Comparison of ENCODE assay signal across 16 cellular contexts in genomic region chr6:45116714-45117410, GRCh38.
DNase-seq lines count a peak whose midpoint lies in the region; ATAC-seq, FAIRE-seq and TF ChIP-seq lines count a peak whose summit lies in the region.
"Had no signal": no experiment of that assay in that cellular context is flagged by ENCODE, and none has a peak within 500 bp of the region (broad histone marks: within the 10 kb centered on the region; RNA-seq: fewer than 3 reads in every experiment).

No MANE protein-coding gene starts in this region.

- H3K4me3 ChIP-seq in PC-3 (ENCODE audit: low read length) (no peak overlapping the region), bronchial epithelial cell (ENCODE audit: low read depth, low read length) (no peak overlapping the region)
- H3K4me3 ChIP-seq: hepatocyte had no signal

- no peak overlapping the region for H3K27ac ChIP-seq in PC-3 (ENCODE audit: low read length)
- H3K27ac ChIP-seq: hepatocyte had no signal

- CTCF ChIA-PET in activated CD4-positive, alpha-beta memory T cell treated with anti-CD3 and anti-CD28 coated beads, Interleukin-2, amount 10 ng/mL, durations not matched to agents 7 days and 5 days (lab: Charles Lee) = no interaction called here
- CTCF ChIA-PET in activated CD4-positive, alpha-beta memory T cell treated with anti-CD3 and anti-CD28 coated beads for 36 hours (lab: Charles Lee) = interaction anchor here (1.1 kb wide), 1 partner anchor 661 kb away, joined by 3 read pairs; no protein-coding TSS in a partner anchor
- CTCF ChIA-PET in PC-3 (lab: Charles Lee) = no interaction called here

- FAIRE-seq in bronchial epithelial cell (lab: Jason Lieb, UNC) = no peak
- FAIRE-seq: A204.1, G401.6, H1 had no signal

- DNase-seq in activated CD4-positive, alpha-beta memory T cell treated with anti-CD3 and anti-CD28 coated beads, Interleukin-2, amount 10 ng/mL, durations not matched to agents 7 days and 5 days = no peak
- no peak for DNase-seq in activated CD4-positive, alpha-beta memory T cell treated with anti-CD3 and anti-CD28 coated beads for 36 hours
- peak; percentile 53 for DNase-seq in PC-3
- DNase-seq in bronchial epithelial cell (ENCODE audit: low read depth) = peak; percentile 22
- DNase-seq in osteocyte (ENCODE audit: extremely low spot score, unreplicated experiment) = no peak
- DNase-seq in NCI-H1694 treated with DMSO at 0.1 percent for 48 hours (lab: John Stamatoyannopoulos, UW) = no peak
- no peak for DNase-seq in NCI-H1417 (lab: John Stamatoyannopoulos, UW)
- DNase-seq: activated CD4-positive, alpha-beta T cell treated with anti-CD3 and anti-CD28 coated beads, Interleukin-2, amount 10 ng/mL, durations not matched to agents 7 days and 5 days; cerebellar nuclear complex; NCI-H187 treated with DMSO at 0.1 percent for 48 hours; RPMI8226 had no signal

- peak; percentile 64 for ATAC-seq in PC-3
- ATAC-seq in GM18868 (IDR thresholded peaks at IDR 0.05; ENCODE audit: unreplicated experiment) = no peak

- no peak overlapping the region for H3K4me2 ChIP-seq in PC-3 (ENCODE audit: low read length)
- H3K4me2 ChIP-seq: hepatocyte had no signal

- H3K27me3 ChIP-seq in PC-3 (ENCODE audit: low read length) = no peaks in the 10 kb centered on the region
- H3K27me3 ChIP-seq in bronchial epithelial cell (ENCODE audit: control insufficient read depth, insufficient read depth, low read length) = no peaks in the 10 kb centered on the region
- H3K27me3 ChIP-seq: hepatocyte had no signal

- no peak overlapping the region for H3K9ac ChIP-seq in PC-3 (ENCODE audit: low read length)

- no peaks in the 10 kb centered on the region for H3K9me3 Mint-ChIP-seq in activated CD4-positive, alpha-beta memory T cell treated with anti-CD3 and anti-CD28 coated beads, Interleukin-2, amount 10 ng/mL, durations not matched to agents 7 days and 5 days
- no peaks in the 10 kb centered on the region for H3K9me3 Mint-ChIP-seq in activated CD4-positive, alpha-beta memory T cell treated with anti-CD3 and anti-CD28 coated beads for 36 hours
- no peaks in the 10 kb centered on the region for H3K9me3 Mint-ChIP-seq in osteocyte (ENCODE audit: unreplicated experiment)

- H3K4me1 ChIP-seq in PC-3 (ENCODE audit: insufficient read depth, low read length) = peaks cover 17% of the 10 kb centered on the region

- intact Hi-C loops in activated CD4-positive, alpha-beta memory T cell treated with anti-CD3 and anti-CD28 coated beads for 36 hours (cut with micrococcal nuclease) = loop anchor here (1.0 kb wide), 1 partner anchor 47 kb away; no protein-coding TSS in a partner anchor
- intact Hi-C loops in PC-3 (cut with micrococcal nuclease) = no loop called here

- no peaks in the 10 kb centered on the region for H3K9me3 ChIP-seq in PC-3 (ENCODE audit: low read length)

- H3K27ac Mint-ChIP-seq in activated CD4-positive, alpha-beta memory T cell treated with anti-CD3 and anti-CD28 coated beads, Interleukin-2, amount 10 ng/mL, durations not matched to agents 7 days and 5 days = peak overlapping the region; percentile 7
- no peak overlapping the region for H3K27ac Mint-ChIP-seq in activated CD4-positive, alpha-beta memory T cell treated with anti-CD3 and anti-CD28 coated beads for 36 hours
- H3K27ac Mint-ChIP-seq in osteocyte (ENCODE audit: unreplicated experiment) = peak overlapping the region; percentile 31
- H3K27ac Mint-ChIP-seq: activated CD4-positive, alpha-beta T cell treated with anti-CD3 and anti-CD28 coated beads, Interleukin-2, amount 10 ng/mL, durations not matched to agents 7 days and 5 days had no signal

- POLR2A ChIA-PET in activated CD4-positive, alpha-beta memory T cell treated with anti-CD3 and anti-CD28 coated beads, Interleukin-2, amount 10 ng/mL, durations not matched to agents 7 days and 5 days (lab: Charles Lee) = no interaction called here
- POLR2A ChIA-PET in activated CD4-positive, alpha-beta memory T cell treated with anti-CD3 and anti-CD28 coated beads for 36 hours (lab: Charles Lee) = no interaction called here
- POLR2A ChIA-PET in PC-3 (lab: Charles Lee; ENCODE audit: unreplicated experiment) = no interaction called here

- H3K36me3 ChIP-seq in PC-3 (ENCODE audit: low read depth, low read length) = no peaks in the 10 kb centered on the region
- no peaks in the 10 kb centered on the region for H3K36me3 ChIP-seq in bronchial epithelial cell (ENCODE audit: control insufficient read depth, insufficient read depth, low read length)

- no peaks in the 10 kb centered on the region for H3F3A ChIP-seq in PC-3 (ENCODE audit: low read length, unreplicated experiment)

- H4K20me1 ChIP-seq in PC-3 (ENCODE audit: low read length) = no peaks in the 10 kb centered on the region

- BruUV-seq in PC-3 (replicated peaks; lab: Mats Ljungman, UMichigan) = no TSS peak

- no peak for TF ChIP-seq CTCF in PC-3 (conservative IDR thresholded peaks at IDR 0.05; ENCODE audit: low read depth, low read length)
- TF ChIP-seq CTCF in bronchial epithelial cell (IDR thresholded peaks at IDR 0.05; ENCODE audit: insufficient read depth, low read length, severe bottlenecking) = no peak
- no peak for TF ChIP-seq CTCF in osteocyte (IDR thresholded peaks at IDR 0.05)

- no peaks in the 10 kb centered on the region for H3K79me2 ChIP-seq in PC-3 (ENCODE audit: low read length)
- H3K79me2 ChIP-seq: hepatocyte had no signal

- peaks cover 3% of the 10 kb centered on the region for H3K36me3 Mint-ChIP-seq in activated CD4-positive, alpha-beta memory T cell treated with anti-CD3 and anti-CD28 coated beads, Interleukin-2, amount 10 ng/mL, durations not matched to agents 7 days and 5 days (ENCODE audit: low read depth)
- H3K36me3 Mint-ChIP-seq in activated CD4-positive, alpha-beta memory T cell treated with anti-CD3 and anti-CD28 coated beads for 36 hours = no peaks in the 10 kb centered on the region
- H3K36me3 Mint-ChIP-seq in osteocyte (ENCODE audit: unreplicated experiment) = no peaks in the 10 kb centered on the region

- H3K4me3 Mint-ChIP-seq in activated CD4-positive, alpha-beta memory T cell treated with anti-CD3 and anti-CD28 coated beads, Interleukin-2, amount 10 ng/mL, durations not matched to agents 7 days and 5 days = no peak overlapping the region
- H3K4me3 Mint-ChIP-seq in activated CD4-positive, alpha-beta memory T cell treated with anti-CD3 and anti-CD28 coated beads for 36 hours = no peak overlapping the region
- no peak overlapping the region for H3K4me3 Mint-ChIP-seq in osteocyte (ENCODE audit: unreplicated experiment)
- H3K4me3 Mint-ChIP-seq: activated CD4-positive, alpha-beta T cell treated with anti-CD3 and anti-CD28 coated beads, Interleukin-2, amount 10 ng/mL, durations not matched to agents 7 days and 5 days had no signal

- H3K27me3 Mint-ChIP-seq in activated CD4-positive, alpha-beta memory T cell treated with anti-CD3 and anti-CD28 coated beads, Interleukin-2, amount 10 ng/mL, durations not matched to agents 7 days and 5 days = no peaks in the 10 kb centered on the region
- H3K27me3 Mint-ChIP-seq in activated CD4-positive, alpha-beta memory T cell treated with anti-CD3 and anti-CD28 coated beads for 36 hours = no peaks in the 10 kb centered on the region
- no peaks in the 10 kb centered on the region for H3K27me3 Mint-ChIP-seq in osteocyte (ENCODE audit: unreplicated experiment)
- H3K27me3 Mint-ChIP-seq: activated CD4-positive, alpha-beta T cell treated with anti-CD3 and anti-CD28 coated beads, Interleukin-2, amount 10 ng/mL, durations not matched to agents 7 days and 5 days had no signal

- peaks cover 17% of the 10 kb centered on the region for H3K4me1 Mint-ChIP-seq in activated CD4-positive, alpha-beta memory T cell treated with anti-CD3 and anti-CD28 coated beads, Interleukin-2, amount 10 ng/mL, durations not matched to agents 7 days and 5 days
- peaks cover 17% of the 10 kb centered on the region for H3K4me1 Mint-ChIP-seq in activated CD4-positive, alpha-beta memory T cell treated with anti-CD3 and anti-CD28 coated beads for 36 hours (ENCODE audit: low read depth)
- peaks cover 20% of the 10 kb centered on the region for H3K4me1 Mint-ChIP-seq in osteocyte (ENCODE audit: unreplicated experiment)

- H2AFZ ChIP-seq in PC-3 (ENCODE audit: low read length) = no peak overlapping the region
- H2AFZ ChIP-seq: hepatocyte had no signal

- no peaks in the 10 kb centered on the region for H3K9me2 ChIP-seq in PC-3 (replicated peaks; ENCODE audit: low read length)

Comparison
In these comparisons a context has a peak if more than half of its experiments do, and no peak if none do; other contexts are left out.
1. DNase-seq: peak in PC-3 (single experiment) and bronchial epithelial cell (single experiment); none in activated CD4-positive, alpha-beta memory T cell treated with anti-CD3 and anti-CD28 coated beads, Interleukin-2, amount 10 ng/mL, durations not matched to agents 7 days and 5 days (single experiment), activated CD4-positive, alpha-beta memory T cell treated with anti-CD3 and anti-CD28 coated beads for 36 hours (single experiment), osteocyte (single experiment), NCI-H1694 treated with DMSO at 0.1 percent for 48 hours (single experiment) and NCI-H1417 (0 of 3).